ENCODE assay signal across 21 cellular contexts in the genomic region with DNA sequence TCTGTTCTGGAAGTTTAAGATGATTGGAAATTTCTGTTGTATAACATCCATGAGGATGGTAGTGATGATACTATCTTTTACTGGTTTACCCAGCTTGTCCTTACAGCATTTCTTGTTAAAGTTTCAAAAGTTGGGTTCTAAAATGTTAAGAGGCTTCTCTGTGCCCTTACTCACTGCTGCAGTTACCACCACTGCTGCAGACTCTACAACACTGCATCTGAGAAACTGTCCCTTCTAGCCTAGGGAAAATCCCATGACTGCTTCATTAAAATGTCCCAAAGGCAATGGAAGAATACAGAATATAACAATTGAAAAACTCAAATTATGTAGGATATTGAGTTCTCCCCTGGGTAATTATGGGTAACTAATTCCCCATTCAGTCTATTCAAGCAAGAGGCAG. TPM values are rescaled to one million over a fixed set of nuclear protein-coding genes. Genes with fewer than 3 reads are reported as not detected.
A peak's percentile ranks its signal among the peaks of the same experiment; 100 is the strongest.
DNase-seq lines count a peak whose midpoint lies in the region; ATAC-seq, FAIRE-seq and TF ChIP-seq lines count a peak whose summit lies in the region.
"Had no signal": no experiment of that assay in that cellular context is flagged by ENCODE, and none has a peak within 500 bp of the region (broad histone marks: within the 10 kb centered on the region; RNA-seq: fewer than 3 reads in every experiment).

No MANE protein-coding gene starts in this region.

- no peak overlapping the region for H2BK5ac ChIP-seq in H1 (ENCODE audit: low read depth, low read length)

- H2AFZ ChIP-seq in H1 (ENCODE audit: low read length), result 0 out of 2 replicates have a peak overlapping the region, but pooled peaks have one; percentile 5
- H2AFZ ChIP-seq: parathyroid adenoma had no signal

- H2BK20ac ChIP-seq in H1 (ENCODE audit: low read length), result no peak overlapping the region

- H3K79me2 ChIP-seq in H1 (ENCODE audit: control insufficient read depth in 1 of 2, insufficient read depth in 2 of 2, low read length in 2 of 2), result peaks cover 0 to 12% of the 10 kb centered on the region in 2 experiments; a peak in 3 of 4 replicates

- no peak for TF ChIP-seq EP300 in H1 (IDR thresholded peaks at IDR 0.05; ENCODE audit: borderline replicate concordance in 1 of 2, low read depth in 2 of 2, low read length in 2 of 2)

- peak; percentile 40 for DNase-seq in OCI-M1 (lab: John Stamatoyannopoulos, UW)
- no peak for DNase-seq in H1 (ENCODE audit: low read depth in 1 of 2, low spot score in 2 of 2)
- no peak for DNase-seq in KG1 (lab: John Stamatoyannopoulos, UW)
- DNase-seq in COLO668 (lab: John Stamatoyannopoulos, UW; ENCODE audit: unreplicated experiment), result no peak
- no peak for DNase-seq in heart right ventricle
- no peak for DNase-seq in NCI-H226
- DNase-seq: CD4-positive, CD25-positive, alpha-beta regulatory T cell; DMS 273 treated with DMSO at 0.1 percent for 48 hours; head of caudate nucleus; Kasumi-1; mesenchymal stem cell; naive B cell; NCI-H1092 treated with DMSO at 0.1 percent for 48 hours; NCI-H446 treated with DMSO at 0.1 percent for 48 hours; right cardiac atrium; testis had no signal

- H2BK12ac ChIP-seq in H1 (ENCODE audit: low read depth, low read length), result no peak overlapping the region

- TF ChIP-seq POLR2A in H1 (IDR thresholded peaks at IDR 0.05; ENCODE audit: control extremely low read depth in 1 of 2, low read depth in 2 of 2, low read length in 2 of 2), result no peak

- no peak overlapping the region for H3K23ac ChIP-seq in H1 (ENCODE audit: insufficient read length)

- H3K4me2 ChIP-seq in H1 (ENCODE audit: insufficient read depth in 1 of 2, low read depth in 2 of 2, low read length in 2 of 2), result no peak overlapping the region

- TF ChIP-seq RAD21 in H1 (IDR thresholded peaks at IDR 0.05 in 1 of 2, conservative IDR thresholded peaks at IDR 0.05 in 1 of 2; ENCODE audit: low read depth in 2 of 2, low read length in 2 of 2), result no peak

- no peaks in the 10 kb centered on the region for H3K4me1 ChIP-seq in H1 (replicated peaks in 1 of 4; ENCODE audit: control insufficient read depth in 3 of 4, insufficient read depth in 4 of 4, low read length in 3 of 4)
- H3K4me1 ChIP-seq in heart right ventricle, result peaks cover 0 to 9% (median 4%) of the 10 kb centered on the region in 9 donors

- H3K27me3 ChIP-seq in H1 (replicated peaks in 1 of 4; ENCODE audit: control insufficient read depth in 3 of 4, extremely low read depth in 1 of 4, insufficient read depth in 3 of 4, low read length in 3 of 4) (no peaks in the 10 kb centered on the region), heart right ventricle (no peaks in the 10 kb centered on the region)
- H3K27me3 ChIP-seq: testis, vagina had no signal

- H3K18ac ChIP-seq in H1 (ENCODE audit: extremely low read depth, low read length), result no peak overlapping the region

- intact Hi-C loops in heart right ventricle (cut with DNase I), result no loop called here

- H4K91ac ChIP-seq in H1 (replicated peaks; ENCODE audit: insufficient read length, low read length), result no peak overlapping the region

- H3K9ac ChIP-seq in H1 (replicated peaks in 1 of 4; ENCODE audit: extremely low read depth in 1 of 4, low read depth in 3 of 4, low read length in 3 of 4), result no peak overlapping the region
- H3K9ac ChIP-seq: parathyroid adenoma had no signal

- no peak overlapping the region for H4K8ac ChIP-seq in H1 (ENCODE audit: extremely low read depth, insufficient read depth, low read length)

- no peaks in the 10 kb centered on the region for H3K79me1 ChIP-seq in H1 (ENCODE audit: low read depth, low read length)

- H2AK5ac ChIP-seq in H1 (ENCODE audit: low read depth, low read length), result no peak overlapping the region

- H3K4me3 ChIP-seq in H1 (ENCODE audit: extremely low read depth in 1 of 4, insufficient read depth in 2 of 4, low read depth in 3 of 4, low read length in 4 of 4), result no peak overlapping the region
- no peak overlapping the region for H3K4me3 ChIP-seq in heart right ventricle
- H3K4me3 ChIP-seq: testis, vagina had no signal

- TF ChIP-seq CTCF in 22Rv1 (IDR thresholded peaks at IDR 0.05) (no peak), H1 (IDR thresholded peaks at IDR 0.05; ENCODE audit: control extremely low read depth in 1 of 3, insufficient read depth in 1 of 3, low read depth in 1 of 3, low read length in 3 of 3) (no peak), heart right ventricle (IDR thresholded peaks at IDR 0.05) (no peak)

- ATAC-seq in GM18520 (IDR thresholded peaks at IDR 0.05; ENCODE audit: unreplicated experiment) (peak; percentile 32), heart right ventricle (no peak)
- ATAC-seq: right cardiac atrium, WTC11 had no signal

- no peak overlapping the region for H4K5ac ChIP-seq in H1 (ENCODE audit: insufficient read length, low read depth, low read length)

- peaks cover 5% of the 10 kb centered on the region for H3K23me2 ChIP-seq in H1 (ENCODE audit: low read depth, low read length)

- H2BK120ac ChIP-seq in H1 (replicated peaks; ENCODE audit: low read depth, low read length), result no peak overlapping the region

- H2BK15ac ChIP-seq in H1 (ENCODE audit: low read length), result 0 out of 2 replicates have a peak overlapping the region, but pooled peaks have one; percentile 55

- CTCF ChIA-PET in H1 (lab: Charles Lee; ENCODE audit: partially characterized antibody), result interaction anchor here (2.2 to 2.6 kb wide), 2 partner anchors 8 to 12 kb away, joined by 12 to 14 read pairs; no protein-coding TSS in a partner anchor

- no peaks in the 10 kb centered on the region for H3K9me3 ChIP-seq in H1 (ENCODE audit: insufficient read depth in 2 of 2, low read depth in 1 of 2, low read length in 1 of 2)
- H3K9me3 ChIP-seq in heart right ventricle, result no peaks in the 10 kb centered on the region
- H3K9me3 ChIP-seq: testis, vagina had no signal

- H4K20me1 ChIP-seq in H1 (replicated peaks in 1 of 2; ENCODE audit: control insufficient read depth in 1 of 2, insufficient read depth in 2 of 2, low read length in 2 of 2), result no peaks in the 10 kb centered on the region

- no peak for FAIRE-seq in H1 (lab: Jason Lieb, UNC)

- H3K56ac ChIP-seq in H1 (replicated peaks; ENCODE audit: insufficient read length, low read depth, low read length), result no peak overlapping the region

- H3K14ac ChIP-seq in H1 (ENCODE audit: insufficient read length), result no peak overlapping the region

- POLR2A ChIA-PET in H1 (lab: Charles Lee; ENCODE audit: partially characterized antibody), result interaction anchor here (1.6 kb wide), 1 partner anchor 8 kb away, joined by 5 read pairs; no protein-coding TSS in a partner anchor

- H3K27ac ChIP-seq in 22Rv1 (peak overlapping the region; percentile 29; the same call in 1 of the 2 replicates), H1 (ENCODE audit: low read depth, low read length) (no peak overlapping the region), heart right ventricle (no peak overlapping the region)
- H3K27ac ChIP-seq: parathyroid adenoma, testis, vagina had no signal

- H3K36me3 ChIP-seq in H1 (ENCODE audit: control insufficient read depth in 2 of 4, insufficient read depth in 4 of 4, low read length in 3 of 4) (no peaks in the 10 kb centered on the region), heart right ventricle (no peaks in the 10 kb centered on the region)
- H3K36me3 ChIP-seq: vagina had no signal

- no peak overlapping the region for H3K4ac ChIP-seq in H1 (replicated peaks; ENCODE audit: insufficient read length, low read depth, low read length)

TF ChIP-seq in H1, 55 proteins besides CTCF, POLR2A, EP300 and RAD21 (continues in another document):
- TF ChIP-seq RFX5 (IDR thresholded peaks at IDR 0.05; ENCODE audit: borderline replicate concordance, low read depth, low read length) (no peak), KDM4A (IDR thresholded peaks at IDR 0.05; ENCODE audit: low read depth, low read length, severe bottlenecking) (no peak), SRF (IDR thresholded peaks at IDR 0.05; ENCODE audit: low read depth, low read length) (no peak), JUND (IDR thresholded peaks at IDR 0.05; ENCODE audit: low read length) (no peak), TAF7 (optimal IDR thresholded peaks at IDR 0.05; ENCODE audit: borderline replicate concordance, low read depth, low read length) (no peak), PHF8 (conservative IDR thresholded peaks at IDR 0.05; ENCODE audit: low read depth, low read length) (no peak), USF2 (IDR thresholded peaks at IDR 0.05; ENCODE audit: low read length) (no peak), ATF2 (IDR thresholded peaks at IDR 0.05; ENCODE audit: low read length) (no peak), MAX (IDR thresholded peaks at IDR 0.05) (no peak)

RNA-seq across cellular contexts. Expression of gene NSRP1, which starts 3.8 kb away (rescaled TPM):
- 22.4 and 22.7 TPM in 2 replicates for total RNA-seq in H1 (2021; fragmentation: NEBNext Ultra II Directional; extraction: Animal tissue kit (Norgen Biotek cat#: 25700))
- polyA plus RNA-seq in H1 (2011; rRNA removed) (5.4 and 6.1 TPM in 2 replicates), heart right ventricle (10 to 100 TPM; 19.5 to 47.5 TPM)
- 11.6 TPM for polyA plus RNA-seq in H1 (2011; cell fraction: cytosol; rRNA removed)
- polyA plus RNA-seq in H1 (2011; cell fraction: nucleus; rRNA removed), result 14.6 TPM
- 18.9 to 42.8 TPM (median 22.4 TPM) in 4 replicates for polyA plus RNA-seq in H1 (2012, experiment 1 of 2)
- polyA plus RNA-seq in H1 (2012, experiment 2 of 2), result 3.5 TPM
- polyA plus RNA-seq in H1 (2013, experiment 1 of 2), result 66.5 TPM
- 65.2 TPM for polyA plus RNA-seq in H1 (2013, experiment 2 of 2)
- polyA minus RNA-seq in H1 (2011; rRNA and poly(A)+ RNA removed), result 8.4 and 8.9 TPM in 2 replicates
- polyA minus RNA-seq in H1 (2011; cell fraction: cytosol; rRNA and poly(A)+ RNA removed), result 27.4 TPM
- 32.1 TPM for polyA minus RNA-seq in H1 (2011; cell fraction: nucleus; rRNA and poly(A)+ RNA removed)
- total RNA-seq in heart right ventricle, result 10 to 100 TPM; 22.2 to 39.1 (median 26.5) TPM
